ENCODE assay signal across 8 cellular contexts in genomic region chr12:51591020-51591901, GRCh38. TPM values are rescaled to one million over a fixed set of nuclear protein-coding genes. Genes with fewer than 3 reads are reported as not detected.
A peak's percentile ranks its signal among the peaks of the same experiment; 100 is the strongest.
DNase-seq lines count a peak whose midpoint lies in the region; ATAC-seq, FAIRE-seq and TF ChIP-seq lines count a peak whose summit lies in the region.

Gene SCN8A (plus strand): TSS chr12:51591233. CDS start chr12:51662818, 71,585 bp downstream.

- H3K4me3 ChIP-seq in OCI-LY1 (ENCODE audit: low read depth, low read length, poor library complexity, severe bottlenecking) (peak within 1 kb of the TSS; percentile 69), vagina (peak within 1 kb of the TSS; percentile 53 to 65)

- H3K4me1 ChIP-seq in OCI-LY1 (ENCODE audit: insufficient read depth, low read length, severe bottlenecking) (peaks cover 7% of the 10 kb centered on the region), vagina (peaks cover 5% of the 10 kb centered on the region)

- DNase-seq in DMS114 treated with DMSO at 0.1 percent for 48 hours (lab: John Stamatoyannopoulos, UW; ENCODE audit: unreplicated experiment): peak; percentile 60
- DNase-seq in activated gamma-delta T cell treated with anti-CD3 and anti-CD28 coated beads, Interleukin-2, amount 50 U/mL, for 16 hours (ENCODE audit: low read depth): peak; percentile 14
- DNase-seq in frontal cortex (ENCODE audit: low spot score in 2 of 2): peak; percentile 63 to 72
- DNase-seq in occipital lobe (lab: John Stamatoyannopoulos, UW): peak; percentile 67
- no peak for DNase-seq in vagina (ENCODE audit: extremely low spot score in 2 of 2)

- H2AFZ ChIP-seq in OCI-LY1 (ENCODE audit: low read length): no peak within 1 kb of the TSS

- intact Hi-C loops in vagina (cut with DNase I): no loop called here

- H3K27me3 ChIP-seq in OCI-LY1 (ENCODE audit: insufficient read depth, low read length) (no peaks in the 10 kb centered on the region; the same call in 1 of the 2 replicates), vagina (no peaks in the 10 kb centered on the region)

- H3K27ac ChIP-seq in OCI-LY1 (ENCODE audit: low read depth, low read length, poor library complexity, severe bottlenecking) (no peak within 1 kb of the TSS), vagina (no peak within 1 kb of the TSS)

- ATAC-seq in HG02759 (IDR thresholded peaks at IDR 0.05; ENCODE audit: unreplicated experiment) (peak; percentile 47), GM21526 (IDR thresholded peaks at IDR 0.05; ENCODE audit: low FRiP score, unreplicated experiment) (no peak)

- H3K79me2 ChIP-seq in OCI-LY1 (ENCODE audit: insufficient read depth, low read length): no peaks in the 10 kb centered on the region

- TF ChIP-seq CTCF in OCI-LY1 (IDR thresholded peaks at IDR 0.05; ENCODE audit: low read length): no peak
- TF ChIP-seq CTCF in vagina (IDR thresholded peaks at IDR 0.05): no peak

- H3K36me3 ChIP-seq in OCI-LY1 (ENCODE audit: insufficient read depth, low read length) (no peaks in the 10 kb centered on the region), vagina (no peaks in the 10 kb centered on the region)

- no peak for FAIRE-seq in frontal cortex (lab: Jason Lieb, UNC)

- no peaks in the 10 kb centered on the region for H4K20me1 ChIP-seq in OCI-LY1 (ENCODE audit: insufficient read depth, low read length)

- peak within 1 kb of the TSS; percentile 86 for H3K4me2 ChIP-seq in OCI-LY1 (ENCODE audit: low read length)

- TF ChIP-seq POLR2A in vagina (IDR thresholded peaks at IDR 0.05): no peak

- H3K9me2 ChIP-seq in OCI-LY1 (ENCODE audit: low read depth, low read length): no peaks in the 10 kb centered on the region

- H3F3A ChIP-seq in OCI-LY1 (ENCODE audit: insufficient read depth, low read length): no peaks in the 10 kb centered on the region

- H3K9me3 ChIP-seq in OCI-LY1 (ENCODE audit: low read length): no peaks in the 10 kb centered on the region
- no peaks in the 10 kb centered on the region for H3K9me3 ChIP-seq in vagina

- peak within 1 kb of the TSS; percentile 61; the same call in 1 of the 2 replicates for H3K9ac ChIP-seq in OCI-LY1 (ENCODE audit: low read length)

RNA-seq across cellular contexts. Expression of gene SCN8A, which starts in this region (rescaled TPM):
- total RNA-seq in frontal cortex: 46.1 TPM
- 51.2 TPM for total RNA-seq in occipital lobe
- total RNA-seq in vagina: 3.7 TPM

Comparison
In these comparisons a context has a peak if more than half of its experiments do, and no peak if none do; other contexts are left out.
1. RNA of gene SCN8A (total RNA-seq): 51.2 TPM in occipital lobe (single experiment) and 46.1 TPM in frontal cortex (single experiment); 3.7 TPM in vagina (single experiment); every median in the first group is over 10 times any median in the second.
2. DNase-seq: peak in DMS114 treated with DMSO at 0.1 percent for 48 hours (single experiment), activated gamma-delta T cell treated with anti-CD3 and anti-CD28 coated beads, Interleukin-2, amount 50 U/mL, for 16 hours (single experiment), frontal cortex (2 of 2) and occipital lobe (single experiment); none in vagina (0 of 2).